ENCODE assay signal across 7 cellular contexts in the genomic region with DNA sequence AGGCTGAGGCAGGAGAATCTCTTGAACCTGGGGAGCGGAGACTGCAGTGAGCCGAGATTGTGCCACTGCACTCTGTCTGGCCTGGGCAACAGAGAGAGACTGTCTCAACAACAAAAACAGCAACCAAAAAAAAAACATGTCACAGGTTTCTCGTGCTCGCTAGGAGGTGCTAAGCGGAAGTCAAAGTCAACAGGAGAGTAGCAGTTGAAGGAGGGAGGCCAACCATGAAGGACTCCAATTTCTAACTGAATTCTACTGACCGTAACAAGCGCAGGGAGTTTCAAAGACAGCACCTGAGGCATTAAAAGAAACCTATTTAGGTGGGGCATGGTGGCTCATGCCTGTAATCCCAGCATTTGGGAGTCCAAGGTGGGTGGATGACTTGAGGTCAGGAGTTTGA.
"Had no signal": no experiment of that assay in that cellular context is flagged by ENCODE, and none has a peak within 500 bp of the region (broad histone marks: within the 10 kb centered on the region; RNA-seq: fewer than 3 reads in every experiment).

No MANE protein-coding gene starts in this region.

- H3K4me3 Mint-ChIP-seq: GM23338, H9, HFFc6 had no signal

- H3K4me3 ChIP-seq: GM23338, K562 had no signal

- DNase-seq: H9, HCEC 1CT, HFFc6, IMR-90, KG1 had no signal

- H3K27ac Mint-ChIP-seq: GM23338, H9, HFFc6 had no signal

- H3K9me3 Mint-ChIP-seq: GM23338, H9, HFFc6 had no signal

- H3K4me1 Mint-ChIP-seq: GM23338, H9 had no signal

- ATAC-seq: GM23338, K562 had no signal
